8 cellular contexts compared by ENCODE assay signal in genomic region chr11:84720706-84721402, GRCh38.
DNase-seq lines count a peak whose midpoint lies in the region; ATAC-seq and TF ChIP-seq lines count a peak whose summit lies in the region.

No MANE protein-coding gene starts in this region.

- peak; percentile 57 for DNase-seq in H7
- DNase-seq in SK-N-MC (ENCODE audit: low read depth, low spot score) = no peak
- DNase-seq in foreskin keratinocyte = no peak
- no peak for DNase-seq in osteoblast (ENCODE audit: insufficient read length, low spot score, missing footprints)
- DNase-seq in NCI-H2171 (lab: John Stamatoyannopoulos, UW) = no peak
- DNase-seq in NK-92 treated with Interleukin-12 subunit alpha and Interleukin-12 subunit beta, amount 100 ng/mL, for 24 hours (lab: John Stamatoyannopoulos, UW) = no peak

- ATAC-seq in foreskin keratinocyte = peak; percentile 23
- no peak for ATAC-seq in GM18517 (IDR thresholded peaks at IDR 0.05; ENCODE audit: unreplicated experiment)
- ATAC-seq in HG03460 (IDR thresholded peaks at IDR 0.05; ENCODE audit: unreplicated experiment) = no peak

- H3K9ac ChIP-seq in SK-N-MC (ENCODE audit: insufficient read length) = no peak overlapping the region

- H3K4me1 ChIP-seq in foreskin keratinocyte = no peaks in the 10 kb centered on the region
- no peaks in the 10 kb centered on the region for H3K4me1 ChIP-seq in osteoblast (ENCODE audit: insufficient read depth, low read length)

- H3K27ac ChIP-seq in SK-N-MC (no peak overlapping the region), foreskin keratinocyte (no peak overlapping the region), osteoblast (ENCODE audit: low read depth, low read length) (no peak overlapping the region)

- H4K20me1 ChIP-seq in osteoblast (ENCODE audit: insufficient read depth, low read length) = no peaks in the 10 kb centered on the region

- H3K27me3 ChIP-seq in H7 (ENCODE audit: control insufficient read depth, insufficient read depth, low read length) = peaks cover 4% of the 10 kb centered on the region; the same call in 1 of the 2 replicates
- H3K27me3 ChIP-seq in foreskin keratinocyte = peaks cover 43% of the 10 kb centered on the region
- no peaks in the 10 kb centered on the region for H3K27me3 ChIP-seq in osteoblast (ENCODE audit: insufficient read depth, low read length)

- H3K9me3 ChIP-seq in SK-N-MC (ENCODE audit: low read depth, low read length) (no peaks in the 10 kb centered on the region), osteoblast (ENCODE audit: low read depth, low read length) (no peaks in the 10 kb centered on the region)

- no peaks in the 10 kb centered on the region for H3K79me2 ChIP-seq in osteoblast (ENCODE audit: insufficient read depth, low read length)

- TF ChIP-seq CTCF in foreskin keratinocyte (conservative IDR thresholded peaks at IDR 0.05) = no peak
- TF ChIP-seq CTCF in osteoblast (IDR thresholded peaks at IDR 0.05; ENCODE audit: extremely low read depth, low read depth, low read length) = no peak

- H3K36me3 ChIP-seq in H7 (replicated peaks; ENCODE audit: control insufficient read depth, insufficient read depth, low read length) (no peaks in the 10 kb centered on the region), SK-N-MC (ENCODE audit: insufficient read depth, low read length) (no peaks in the 10 kb centered on the region), osteoblast (ENCODE audit: insufficient read depth, low read length) (no peaks in the 10 kb centered on the region)

- peak overlapping the region; percentile 67 for H3K4me3 ChIP-seq in H7 (ENCODE audit: insufficient read depth, low read depth, low read length)
- peak overlapping the region; percentile 79 for H3K4me3 ChIP-seq in SK-N-MC
- peak overlapping the region; percentile 35 for H3K4me3 ChIP-seq in osteoblast (ENCODE audit: insufficient read depth, low read length)

- H2AFZ ChIP-seq in osteoblast (ENCODE audit: low read length) = peak overlapping the region; percentile 54

- H3K4me2 ChIP-seq in osteoblast (ENCODE audit: insufficient read depth, low read length) = peak overlapping the region; percentile 56
